Comparison of ENCODE assay signal across 1 cellular context in the genomic region with DNA sequence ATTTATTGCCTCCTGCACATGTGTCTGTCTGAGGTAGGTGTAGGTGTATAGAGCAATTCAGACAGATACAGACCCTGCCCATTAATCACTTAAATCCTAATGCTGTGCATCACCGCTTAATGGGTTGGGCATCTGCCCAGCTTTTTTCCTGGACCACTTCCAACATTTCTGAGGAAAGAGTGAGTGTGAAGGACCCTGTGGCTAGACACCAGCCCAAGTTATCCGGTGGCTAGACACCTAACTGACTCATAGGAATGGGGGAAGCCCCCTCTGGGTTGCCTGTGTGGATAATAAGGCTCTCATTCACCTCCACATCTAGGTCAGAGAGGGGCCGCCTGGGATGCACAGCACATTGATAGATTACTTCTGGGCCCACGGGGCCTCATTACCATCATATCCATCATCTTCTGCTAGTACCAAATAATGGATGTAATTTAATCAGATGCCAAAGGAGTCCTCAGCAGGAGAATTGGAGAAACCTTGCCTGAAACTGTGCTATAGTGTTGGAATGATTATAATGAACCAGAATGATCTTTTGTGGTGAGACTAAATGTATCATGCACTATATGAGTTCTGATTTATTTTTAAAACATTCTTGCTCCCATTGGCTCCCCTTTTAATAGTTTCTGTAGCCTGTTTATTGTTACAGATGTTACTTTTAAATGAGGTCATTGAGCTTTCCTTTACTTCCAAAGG.
TF ChIP-seq lines count a peak whose summit lies in the region.

No MANE protein-coding gene starts in this region.

TF ChIP-seq in WTC11, 78 proteins besides CTCF, POLR2A, EP300 and RAD21 (continued from another document):
- no peak for TF ChIP-seq ERG (CRISPR knock-in tag; IDR thresholded peaks at IDR 0.05)
- TF ChIP-seq PRRX2 (CRISPR knock-in tag; IDR thresholded peaks at IDR 0.05): no peak
- no peak for TF ChIP-seq ATF1 (CRISPR knock-in tag; IDR thresholded peaks at IDR 0.05)
- no peak for TF ChIP-seq USF2 (CRISPR knock-in tag; IDR thresholded peaks at IDR 0.05)
